In the genomic region with DNA sequence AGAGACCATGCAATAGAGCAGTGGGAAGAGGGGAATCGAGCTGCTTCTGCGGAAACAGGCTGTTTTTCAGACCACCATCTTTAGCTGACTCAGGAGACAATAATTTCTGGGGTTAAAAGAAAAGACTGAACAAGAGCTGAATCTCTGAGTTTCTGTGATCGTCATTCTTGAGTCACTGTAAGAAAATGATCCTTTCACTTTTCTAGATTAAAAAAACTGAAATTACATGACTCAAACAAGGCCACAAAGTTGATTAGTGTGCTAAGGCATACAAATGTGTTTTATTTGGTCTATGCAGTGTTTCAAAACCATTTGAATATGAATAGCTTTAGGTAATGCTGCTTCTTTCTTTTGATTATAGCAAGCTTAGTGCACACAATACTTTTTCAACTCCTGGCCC, we compare ENCODE assay signal across 13 cellular contexts.
DNase-seq lines count a peak whose midpoint lies in the region; ATAC-seq, FAIRE-seq and TF ChIP-seq lines count a peak whose summit lies in the region.
"Had no signal": no experiment of that assay in that cellular context is flagged by ENCODE, and none has a peak within 500 bp of the region (broad histone marks: within the 10 kb centered on the region; RNA-seq: fewer than 3 reads in every experiment).

No MANE protein-coding gene starts in this region.

- no peak for TF ChIP-seq CTCF in bronchial epithelial cell (IDR thresholded peaks at IDR 0.05; ENCODE audit: insufficient read depth, low read length, severe bottlenecking)

- DNase-seq in GM03348 (ENCODE audit: low spot score), result peak; percentile 63
- peak; percentile 80 for DNase-seq in M059J (ENCODE audit: low read depth)
- DNase-seq in bronchial epithelial cell (ENCODE audit: low read depth), result peak; percentile 27
- peak; percentile 30 for DNase-seq in renal cortical epithelial cell (ENCODE audit: low read depth)
- no peak for DNase-seq in medulla oblongata (ENCODE audit: extremely low spot score)
- DNase-seq: activated CD8-positive, alpha-beta memory T cell treated with anti-CD3 and anti-CD28 coated beads, Interleukin-2, amount 50 U/mL, for 48 hours; cortex of kidney; MG63; Peyer's patch; stimulated activated CD4-positive, alpha-beta T cell treated with anti-CD3 and anti-CD28 coated beads, Interleukin-4, amount 100 ng/mL, for 24 hours had no signal

- no peak for FAIRE-seq in bronchial epithelial cell (lab: Jason Lieb, UNC)

- ATAC-seq in HG03095 (IDR thresholded peaks at IDR 0.05; ENCODE audit: unreplicated experiment), result no peak
- no peak for ATAC-seq in HG03045 (IDR thresholded peaks at IDR 0.05; ENCODE audit: unreplicated experiment)

- no peaks in the 10 kb centered on the region for H3K27me3 ChIP-seq in bronchial epithelial cell (ENCODE audit: control insufficient read depth, insufficient read depth, low read length)
- H3K27me3 ChIP-seq: MG63, Peyer's patch had no signal

- no peak overlapping the region for H3K4me3 ChIP-seq in bronchial epithelial cell (ENCODE audit: low read depth, low read length)
- H3K4me3 ChIP-seq: lung, MG63, Peyer's patch had no signal

- no peaks in the 10 kb centered on the region for H3K36me3 ChIP-seq in bronchial epithelial cell (ENCODE audit: control insufficient read depth, insufficient read depth, low read length)
- H3K36me3 ChIP-seq: MG63, Peyer's patch had no signal
